Comparison of ENCODE assay signal across 1 cellular context in the genomic region with DNA sequence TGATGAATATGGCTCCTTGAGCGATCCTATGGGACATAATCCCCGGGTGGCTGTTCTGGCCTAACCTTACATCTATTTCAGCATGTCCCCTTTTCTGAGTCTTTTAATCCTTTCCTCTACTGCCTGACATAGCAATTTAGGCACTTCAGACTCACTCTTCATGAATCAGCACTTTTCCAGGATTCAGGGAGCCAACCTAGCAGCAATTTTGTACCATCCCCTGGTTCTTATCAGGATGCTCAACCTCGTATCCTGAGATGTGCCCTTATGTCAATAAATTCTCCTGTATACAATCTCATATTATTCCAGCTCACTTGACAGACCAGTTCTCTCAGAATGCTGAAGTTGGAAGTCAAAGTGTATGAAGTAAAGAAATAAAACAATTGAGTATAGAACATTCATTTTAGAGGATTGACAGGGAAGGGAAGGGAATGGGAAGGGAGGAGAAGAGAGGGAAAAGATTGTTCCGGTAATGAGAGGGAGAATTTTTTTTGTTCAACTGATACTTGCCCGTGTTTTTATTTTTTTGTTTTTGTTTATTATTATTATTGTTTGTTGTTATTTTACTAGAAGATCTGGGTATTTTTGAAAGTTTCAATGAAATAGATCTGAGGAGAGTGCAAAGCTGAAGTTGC.
TF ChIP-seq lines count a peak whose summit lies in the region.

No MANE protein-coding gene starts in this region.

TF ChIP-seq in K562, 482 proteins besides CTCF, POLR2A, EP300 and RAD21 (continued from another document):
- TF ChIP-seq, protein P1, sequence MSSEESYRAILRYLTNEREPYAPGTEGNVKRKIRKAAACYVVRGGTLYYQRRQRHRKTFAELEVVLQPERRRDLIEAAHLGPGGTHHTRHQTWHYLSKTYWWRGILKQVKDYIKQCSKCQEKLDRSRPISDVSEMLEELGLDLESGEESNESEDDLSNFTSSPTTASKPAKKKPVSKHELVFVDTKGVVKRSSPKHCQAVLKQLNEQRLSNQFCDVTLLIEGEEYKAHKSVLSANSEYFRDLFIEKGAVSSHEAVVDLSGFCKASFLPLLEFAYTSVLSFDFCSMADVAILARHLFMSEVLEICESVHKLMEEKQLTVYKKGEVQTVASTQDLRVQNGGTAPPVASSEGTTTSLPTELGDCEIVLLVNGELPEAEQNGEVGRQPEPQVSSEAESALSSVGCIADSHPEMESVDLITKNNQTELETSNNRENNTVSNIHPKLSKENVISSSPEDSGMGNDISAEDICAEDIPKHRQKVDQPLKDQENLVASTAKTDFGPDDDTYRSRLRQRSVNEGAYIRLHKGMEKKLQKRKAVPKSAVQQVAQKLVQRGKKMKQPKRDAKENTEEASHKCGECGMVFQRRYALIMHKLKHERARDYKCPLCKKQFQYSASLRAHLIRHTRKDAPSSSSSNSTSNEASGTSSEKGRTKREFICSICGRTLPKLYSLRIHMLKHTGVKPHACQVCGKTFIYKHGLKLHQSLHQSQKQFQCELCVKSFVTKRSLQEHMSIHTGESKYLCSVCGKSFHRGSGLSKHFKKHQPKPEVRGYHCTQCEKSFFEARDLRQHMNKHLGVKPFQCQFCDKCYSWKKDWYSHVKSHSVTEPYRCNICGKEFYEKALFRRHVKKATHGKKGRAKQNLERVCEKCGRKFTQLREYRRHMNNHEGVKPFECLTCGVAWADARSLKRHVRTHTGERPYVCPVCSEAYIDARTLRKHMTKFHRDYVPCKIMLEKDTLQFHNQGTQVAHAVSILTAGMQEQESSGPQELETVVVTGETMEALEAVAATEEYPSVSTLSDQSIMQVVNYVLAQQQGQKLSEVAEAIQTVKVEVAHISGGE (CRISPR knock-in tag; IDR thresholded peaks at IDR 0.05) = no peak
- TF ChIP-seq GATAD2A (IDR thresholded peaks at IDR 0.05) (0 out of 2 replicates have a peak, but pooled peaks have one; percentile 29), HDAC1 (IDR thresholded peaks at IDR 0.05) (peak in 1 of 2 experiments; percentile 53; a peak in 2 of 4 replicates), JUN (IDR thresholded peaks at IDR 0.05; ENCODE audit: borderline replicate concordance, low read depth, low read length) (no peak), JUN (CRISPR knock-in tag; IDR thresholded peaks at IDR 0.05; ENCODE audit: borderline replicate concordance) (no peak), MCM2 (IDR thresholded peaks at IDR 0.05; ENCODE audit: low read depth) (no peak)
- TF ChIP-seq, protein P2, sequence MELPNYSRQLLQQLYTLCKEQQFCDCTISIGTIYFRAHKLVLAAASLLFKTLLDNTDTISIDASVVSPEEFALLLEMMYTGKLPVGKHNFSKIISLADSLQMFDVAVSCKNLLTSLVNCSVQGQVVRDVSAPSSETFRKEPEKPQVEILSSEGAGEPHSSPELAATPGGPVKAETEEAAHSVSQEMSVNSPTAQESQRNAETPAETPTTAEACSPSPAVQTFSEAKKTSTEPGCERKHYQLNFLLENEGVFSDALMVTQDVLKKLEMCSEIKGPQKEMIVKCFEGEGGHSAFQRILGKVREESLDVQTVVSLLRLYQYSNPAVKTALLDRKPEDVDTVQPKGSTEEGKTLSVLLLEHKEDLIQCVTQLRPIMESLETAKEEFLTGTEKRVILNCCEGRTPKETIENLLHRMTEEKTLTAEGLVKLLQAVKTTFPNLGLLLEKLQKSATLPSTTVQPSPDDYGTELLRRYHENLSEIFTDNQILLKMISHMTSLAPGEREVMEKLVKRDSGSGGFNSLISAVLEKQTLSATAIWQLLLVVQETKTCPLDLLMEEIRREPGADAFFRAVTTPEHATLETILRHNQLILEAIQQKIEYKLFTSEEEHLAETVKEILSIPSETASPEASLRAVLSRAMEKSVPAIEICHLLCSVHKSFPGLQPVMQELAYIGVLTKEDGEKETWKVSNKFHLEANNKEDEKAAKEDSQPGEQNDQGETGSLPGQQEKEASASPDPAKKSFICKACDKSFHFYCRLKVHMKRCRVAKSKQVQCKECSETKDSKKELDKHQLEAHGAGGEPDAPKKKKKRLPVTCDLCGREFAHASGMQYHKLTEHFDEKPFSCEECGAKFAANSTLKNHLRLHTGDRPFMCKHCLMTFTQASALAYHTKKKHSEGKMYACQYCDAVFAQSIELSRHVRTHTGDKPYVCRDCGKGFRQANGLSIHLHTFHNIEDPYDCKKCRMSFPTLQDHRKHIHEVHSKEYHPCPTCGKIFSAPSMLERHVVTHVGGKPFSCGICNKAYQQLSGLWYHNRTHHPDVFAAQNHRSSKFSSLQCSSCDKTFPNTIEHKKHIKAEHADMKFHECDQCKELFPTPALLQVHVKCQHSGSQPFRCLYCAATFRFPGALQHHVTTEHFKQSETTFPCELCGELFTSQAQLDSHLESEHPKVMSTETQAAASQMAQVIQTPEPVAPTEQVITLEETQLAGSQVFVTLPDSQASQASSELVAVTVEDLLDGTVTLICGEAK (IDR thresholded peaks at IDR 0.05) = peak; percentile 66
- TF ChIP-seq, protein P2 (CRISPR knock-in tag; IDR thresholded peaks at IDR 0.05) = no peak
- TF ChIP-seq, protein P3, sequence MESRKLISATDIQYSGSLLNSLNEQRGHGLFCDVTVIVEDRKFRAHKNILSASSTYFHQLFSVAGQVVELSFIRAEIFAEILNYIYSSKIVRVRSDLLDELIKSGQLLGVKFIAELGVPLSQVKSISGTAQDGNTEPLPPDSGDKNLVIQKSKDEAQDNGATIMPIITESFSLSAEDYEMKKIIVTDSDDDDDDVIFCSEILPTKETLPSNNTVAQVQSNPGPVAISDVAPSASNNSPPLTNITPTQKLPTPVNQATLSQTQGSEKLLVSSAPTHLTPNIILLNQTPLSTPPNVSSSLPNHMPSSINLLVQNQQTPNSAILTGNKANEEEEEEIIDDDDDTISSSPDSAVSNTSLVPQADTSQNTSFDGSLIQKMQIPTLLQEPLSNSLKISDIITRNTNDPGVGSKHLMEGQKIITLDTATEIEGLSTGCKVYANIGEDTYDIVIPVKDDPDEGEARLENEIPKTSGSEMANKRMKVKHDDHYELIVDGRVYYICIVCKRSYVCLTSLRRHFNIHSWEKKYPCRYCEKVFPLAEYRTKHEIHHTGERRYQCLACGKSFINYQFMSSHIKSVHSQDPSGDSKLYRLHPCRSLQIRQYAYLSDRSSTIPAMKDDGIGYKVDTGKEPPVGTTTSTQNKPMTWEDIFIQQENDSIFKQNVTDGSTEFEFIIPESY (CRISPR knock-in tag; IDR thresholded peaks at IDR 0.05) = 0 out of 2 replicates have a peak, but pooled peaks have one; percentile 20
